In the genomic region with DNA sequence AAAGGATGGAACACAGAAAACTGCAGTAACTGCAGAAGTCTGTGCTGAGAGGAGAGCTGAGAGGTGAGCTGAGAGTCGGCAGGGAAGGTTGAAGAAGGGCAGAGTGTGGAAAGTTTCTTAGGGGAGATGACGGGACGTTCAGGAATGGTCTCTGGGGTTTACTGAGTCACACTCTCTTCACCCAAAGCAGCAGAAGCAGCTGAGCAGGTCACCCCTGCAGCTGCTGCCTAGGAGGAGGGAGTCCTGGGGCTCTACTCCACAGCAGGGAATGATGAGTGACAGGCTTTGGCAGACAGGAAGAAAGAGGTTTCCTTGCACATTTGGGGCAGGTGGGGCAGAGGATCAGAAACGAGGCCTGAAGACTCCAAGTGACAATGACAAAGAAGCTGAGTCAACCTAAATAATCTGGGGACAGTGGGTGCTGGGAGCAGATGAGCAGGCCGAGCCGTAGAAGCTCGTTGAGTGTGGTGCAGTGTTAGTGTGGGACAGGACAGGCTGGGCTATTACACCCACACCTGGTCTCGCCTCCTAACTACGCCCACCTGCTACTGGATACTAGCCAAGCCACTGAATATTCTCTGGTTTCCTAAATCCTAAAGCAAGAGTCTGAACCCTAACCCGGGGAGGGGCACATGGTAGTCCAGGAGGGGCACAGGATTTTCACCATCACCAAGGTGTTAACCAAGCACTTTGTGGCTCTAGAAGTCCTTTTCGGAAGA, we compare ENCODE assay signal across 1 cellular context.
TF ChIP-seq lines count a peak whose summit lies in the region.

No MANE protein-coding gene starts in this region.

TF ChIP-seq in IMR-90, 13 proteins besides CTCF, POLR2A, EP300 and RAD21 (continued from another document):
- TF ChIP-seq, protein P1, sequence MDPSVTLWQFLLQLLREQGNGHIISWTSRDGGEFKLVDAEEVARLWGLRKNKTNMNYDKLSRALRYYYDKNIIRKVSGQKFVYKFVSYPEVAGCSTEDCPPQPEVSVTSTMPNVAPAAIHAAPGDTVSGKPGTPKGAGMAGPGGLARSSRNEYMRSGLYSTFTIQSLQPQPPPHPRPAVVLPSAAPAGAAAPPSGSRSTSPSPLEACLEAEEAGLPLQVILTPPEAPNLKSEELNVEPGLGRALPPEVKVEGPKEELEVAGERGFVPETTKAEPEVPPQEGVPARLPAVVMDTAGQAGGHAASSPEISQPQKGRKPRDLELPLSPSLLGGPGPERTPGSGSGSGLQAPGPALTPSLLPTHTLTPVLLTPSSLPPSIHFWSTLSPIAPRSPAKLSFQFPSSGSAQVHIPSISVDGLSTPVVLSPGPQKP (IDR thresholded peaks at IDR 0.05; ENCODE audit: borderline replicate concordance, low read depth, low read length): no peak
- TF ChIP-seq NFE2L2 (IDR thresholded peaks at IDR 0.05; ENCODE audit: low read depth, low read length) (no peak), CHD1 (IDR thresholded peaks at IDR 0.05; ENCODE audit: low read depth, low read length) (no peak), SMC3 (IDR thresholded peaks at IDR 0.05; ENCODE audit: low read depth, low read length) (no peak)
